9 cellular contexts compared by ENCODE assay signal in genomic region chr19:18790566-18791314, GRCh38. TPM values are rescaled to one million over a fixed set of nuclear protein-coding genes. Genes with fewer than 3 reads are reported as not detected.
DNase-seq lines count a peak whose midpoint lies in the region; ATAC-seq and TF ChIP-seq lines count a peak whose summit lies in the region.
"Had no signal": no experiment of that assay in that cellular context is flagged by ENCODE, and none has a peak within 500 bp of the region (broad histone marks: within the 10 kb centered on the region; RNA-seq: fewer than 3 reads in every experiment).

TSS of gene COMP (minus strand) at chr19:18791305. CDS start at chr19:18791269, 36 bp downstream.

- H3K9me3 Mint-ChIP-seq in CD8-positive, alpha-beta T cell: no peaks in the 10 kb centered on the region
- peaks cover 14% of the 10 kb centered on the region for H3K9me3 Mint-ChIP-seq in glutamatergic neuron (ENCODE audit: unreplicated experiment)

- H3K4me3 ChIP-seq in CD8-positive, alpha-beta T cell (ENCODE audit: low read depth, low read length): no peak within 1 kb of the TSS
- H3K4me3 ChIP-seq in Panc1 (ENCODE audit: low read depth in 2 of 2, low read length in 2 of 2): peak within 1 kb of the TSS; percentile 32 to 48
- H3K4me3 ChIP-seq in rectal smooth muscle tissue (ENCODE audit: low read length): peak within 1 kb of the TSS; percentile 41

- H3K9ac ChIP-seq in rectal smooth muscle tissue (ENCODE audit: low read length): no peak within 1 kb of the TSS

- peak within 1 kb of the TSS; percentile 77 for H3K4me3 Mint-ChIP-seq in CD8-positive, alpha-beta T cell
- peak within 1 kb of the TSS; percentile 84 for H3K4me3 Mint-ChIP-seq in glutamatergic neuron (ENCODE audit: unreplicated experiment)

- no peaks in the 10 kb centered on the region for H3K9me3 ChIP-seq in CD8-positive, alpha-beta T cell (ENCODE audit: low read length)
- no peaks in the 10 kb centered on the region for H3K9me3 ChIP-seq in Panc1 (ENCODE audit: control insufficient read depth, insufficient read depth, low read depth, low read length)

- H3K36me3 ChIP-seq in CD8-positive, alpha-beta T cell (ENCODE audit: insufficient read depth, low read length): no peaks in the 10 kb centered on the region
- H3K36me3 ChIP-seq in Panc1 (ENCODE audit: control insufficient read depth, insufficient read depth, low read length) (no peaks in the 10 kb centered on the region), rectal smooth muscle tissue (ENCODE audit: control insufficient read depth, insufficient read depth, low read length) (no peaks in the 10 kb centered on the region)

- in situ Hi-C loops in Panc1 (cut with HindIII; ENCODE audit: low pct_unique_long_range_greater_than_20kb, low sequenced_read_pairs): no loop called here

- H3K27me3 ChIP-seq in CD8-positive, alpha-beta T cell (ENCODE audit: insufficient read depth, low read length): peaks cover 36% of the 10 kb centered on the region
- no peaks in the 10 kb centered on the region; the same call in 1 of the 2 replicates for H3K27me3 ChIP-seq in Panc1 (ENCODE audit: control insufficient read depth, insufficient read depth, low read length)
- H3K27me3 ChIP-seq in rectal smooth muscle tissue (ENCODE audit: control insufficient read depth, insufficient read depth, low read length): peaks cover 43% of the 10 kb centered on the region

- H3K4me1 Mint-ChIP-seq in CD8-positive, alpha-beta T cell (ENCODE audit: low read depth): peaks cover 32% of the 10 kb centered on the region
- peaks cover 3% of the 10 kb centered on the region for H3K4me1 Mint-ChIP-seq in glutamatergic neuron (ENCODE audit: low read depth, unreplicated experiment)

- POLR2A ChIA-PET in CD8-positive, alpha-beta T cell (lab: Charles Lee): no interaction called here
- POLR2A ChIA-PET in Panc1 (lab: Charles Lee): no interaction called here

- no TSS peak for BruUV-seq in Panc1 (replicated peaks; lab: Mats Ljungman, UMichigan)

- CTCF ChIA-PET in CD8-positive, alpha-beta T cell (lab: Charles Lee): no interaction called here
- CTCF ChIA-PET in Panc1 (lab: Charles Lee): interaction anchor here (0.6 kb wide), 1 partner anchor 72 kb away, joined by 3 read pairs; no protein-coding TSS in a partner anchor

- H3K27me3 Mint-ChIP-seq in CD8-positive, alpha-beta T cell (ENCODE audit: low read depth): peaks cover 68% of the 10 kb centered on the region
- H3K27me3 Mint-ChIP-seq in glutamatergic neuron (ENCODE audit: unreplicated experiment): peaks cover 41% of the 10 kb centered on the region

- TF ChIP-seq CTCF in CD8-positive, alpha-beta T cell (IDR thresholded peaks at IDR 0.05): no peak
- no peak for TF ChIP-seq CTCF in Panc1 (IDR thresholded peaks at IDR 0.05)
- TF ChIP-seq CTCF in glutamatergic neuron (IDR thresholded peaks at IDR 0.05; ENCODE audit: partially characterized antibody, unreplicated experiment): no peak

- intact Hi-C loops in CD8-positive, alpha-beta T cell (cut with DNase I, micrococcal nuclease): no loop called here
- intact Hi-C loops in Panc1 (cut with micrococcal nuclease; ENCODE audit: unreplicated experiment): no loop called here

- H3K4me1 ChIP-seq in CD8-positive, alpha-beta T cell (ENCODE audit: insufficient read depth, low read length): peaks cover 25% of the 10 kb centered on the region
- H3K4me1 ChIP-seq in Panc1 (ENCODE audit: control insufficient read depth, insufficient read depth, low read length): no peaks in the 10 kb centered on the region
- no peaks in the 10 kb centered on the region for H3K4me1 ChIP-seq in rectal smooth muscle tissue (ENCODE audit: control insufficient read depth, insufficient read depth, low read length)

- DNase-seq in CD8-positive, alpha-beta T cell: no peak
- no peak for DNase-seq in Panc1 (ENCODE audit: low read depth, low spot score)
- DNase-seq in glutamatergic neuron: no peak
- no peak for DNase-seq in NCI-H187 treated with DMSO at 0.1 percent for 48 hours (lab: John Stamatoyannopoulos, UW)
- DNase-seq: nucleus accumbens had no signal

- no peak for ATAC-seq in CD8-positive, alpha-beta T cell
- no peak for ATAC-seq in Panc1
- no peak for ATAC-seq in GM18873 (IDR thresholded peaks at IDR 0.05; ENCODE audit: low FRiP score, unreplicated experiment)
- ATAC-seq in HG03280 (IDR thresholded peaks at IDR 0.05; ENCODE audit: unreplicated experiment): no peak
- ATAC-seq in GM21737 (IDR thresholded peaks at IDR 0.05; ENCODE audit: unreplicated experiment): no peak

- H3K36me3 Mint-ChIP-seq in CD8-positive, alpha-beta T cell: no peaks in the 10 kb centered on the region
- peaks cover 8% of the 10 kb centered on the region for H3K36me3 Mint-ChIP-seq in glutamatergic neuron (ENCODE audit: unreplicated experiment)

- H3K27ac ChIP-seq in CD8-positive, alpha-beta T cell (ENCODE audit: low read depth, low read length): no peak within 1 kb of the TSS
- H3K27ac ChIP-seq in Panc1 (ENCODE audit: low read length) (no peak within 1 kb of the TSS), rectal smooth muscle tissue (ENCODE audit: low read depth, low read length) (no peak within 1 kb of the TSS)

- no peak within 1 kb of the TSS for H3K27ac Mint-ChIP-seq in CD8-positive, alpha-beta T cell
- H3K27ac Mint-ChIP-seq in glutamatergic neuron (ENCODE audit: unreplicated experiment): peak within 1 kb of the TSS; percentile 67

RNA-seq across cellular contexts. Expression of gene COMP, which starts in this region (rescaled TPM):
- total RNA-seq in CD8-positive, alpha-beta T cell: not detected
- total RNA-seq in Panc1 (2021; ENCODE audit: unreplicated experiment) (0.69 TPM), glutamatergic neuron (ENCODE audit: unreplicated experiment) (not detected)
- polyA plus RNA-seq in Panc1 (2012; ENCODE audit: insufficient read length): 0.80 TPM
